Comparison of ENCODE assay signal across 12 cellular contexts in genomic region chrX:151902813-151903591, GRCh38. TPM values are rescaled to one million over a fixed set of nuclear protein-coding genes. Genes with fewer than 3 reads are reported as not detected.
DNase-seq lines count a peak whose midpoint lies in the region; TF ChIP-seq lines count a peak whose summit lies in the region.
"Had no signal": no experiment of that assay in that cellular context is flagged by ENCODE, and none has a peak within 500 bp of the region (broad histone marks: within the 10 kb centered on the region; RNA-seq: fewer than 3 reads in every experiment).

No MANE protein-coding gene starts in this region.

- DNase-seq in Daoy (ENCODE audit: low read depth) (peak; percentile 86), SJSA1 (ENCODE audit: low read depth in 1 of 2, low spot score in 2 of 2) (peak; percentile 31 to 56), fibroblast of the aortic adventitia (ENCODE audit: low read depth) (peak; percentile 87), prostate gland (ENCODE audit: low spot score) (peak; percentile 4), ecto neural progenitor cell (ENCODE audit: low spot score) (no peak), posterior vena cava (ENCODE audit: low spot score) (no peak), cortex of kidney (lab: John Stamatoyannopoulos, UW) (no peak)
- DNase-seq in effector CD4-positive, alpha-beta T cell: no peak
- DNase-seq: activated CD8-positive, alpha-beta memory T cell treated with anti-CD3 and anti-CD28 coated beads, Interleukin-2, amount 50 U/mL, for 4 hours; DMS79 treated with DMSO at 0.1 percent for 48 hours; effector memory CD4-positive, alpha-beta T cell; NCI-H69 had no signal

- intact Hi-C loops in prostate gland (cut with DNase I) (no loop called here), posterior vena cava (cut with DNase I) (no loop called here)

- TF ChIP-seq POLR2A in prostate gland (IDR thresholded peaks at IDR 0.05): no peak

- H3K4me3 ChIP-seq in SJSA1 (no peak overlapping the region), fibroblast of the aortic adventitia (ENCODE audit: low read depth, low read length) (no peak overlapping the region), prostate gland (no peak overlapping the region)

- no peak overlapping the region for H3K27ac ChIP-seq in SJSA1
- no peak overlapping the region for H3K27ac ChIP-seq in prostate gland

- 66% methylated on average over 5 of the region's 6 CpGs for WGBS in prostate gland

- H3K4me1 ChIP-seq in SJSA1 (replicated peaks): peaks cover 4% of the 10 kb centered on the region
- H3K4me1 ChIP-seq in prostate gland (replicated peaks): no peaks in the 10 kb centered on the region

- H3K27me3 ChIP-seq in SJSA1 (replicated peaks) (no peaks in the 10 kb centered on the region), prostate gland (replicated peaks; ENCODE audit: insufficient read depth) (no peaks in the 10 kb centered on the region)

- TF ChIP-seq CTCF in fibroblast of the aortic adventitia (IDR thresholded peaks at IDR 0.05; ENCODE audit: insufficient read depth, low read length) (no peak), prostate gland (IDR thresholded peaks at IDR 0.05) (no peak)

- H3K9me3 ChIP-seq in SJSA1 (replicated peaks) (no peaks in the 10 kb centered on the region), prostate gland (no peaks in the 10 kb centered on the region)

- H3K36me3 ChIP-seq in SJSA1 (no peaks in the 10 kb centered on the region), prostate gland (no peaks in the 10 kb centered on the region)

RNA-seq across cellular contexts. Expression of gene MAGEA4, which starts 9.7 kb away (rescaled TPM):
- not detected in 2 replicates for total RNA-seq in Daoy (2014; rRNA removed; shearing (Covaris generic))
- total RNA-seq in SJSA1 (2014; rRNA removed; shearing (Covaris generic)): not detected in 2 replicates
- total RNA-seq in fibroblast of the aortic adventitia (ENCODE audit: low replicate concordance): not detected in 2 replicates
- total RNA-seq in prostate gland: 10 to 100 TPM in 1 of 2 donors, not detected in 1; 47.7 TPM
- not detected for total RNA-seq in posterior vena cava

Comparison
In these comparisons a context has a peak if more than half of its experiments do, and no peak if none do; other contexts are left out.
1. DNase-seq: peak in Daoy (single experiment), SJSA1 (2 of 2), fibroblast of the aortic adventitia (single experiment) and prostate gland (single experiment); none in ecto neural progenitor cell (single experiment), posterior vena cava (single experiment), effector CD4-positive, alpha-beta T cell (single experiment) and cortex of kidney (single experiment).